In the genomic region with DNA sequence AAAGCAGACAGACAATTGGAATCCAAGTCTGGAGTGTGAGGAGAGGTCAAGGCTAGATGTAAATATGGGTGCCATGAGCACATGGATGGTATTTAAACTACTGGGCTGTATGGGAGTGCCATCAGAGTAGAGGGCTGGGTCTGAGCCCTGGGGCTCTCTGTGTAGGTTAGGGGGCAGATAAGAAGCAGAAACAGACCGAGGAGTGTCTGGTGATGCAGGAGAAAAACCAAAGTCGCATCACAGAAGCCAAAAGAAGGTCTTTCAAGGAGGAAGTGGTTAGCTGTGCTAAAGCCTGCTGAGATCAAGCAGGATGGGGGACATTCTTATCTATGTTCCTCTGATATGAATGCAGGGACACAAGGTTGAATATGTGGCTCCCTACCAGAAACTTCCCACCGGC, we compare ENCODE assay signal across 10 cellular contexts. TPM values are rescaled to one million over a fixed set of nuclear protein-coding genes. Genes with fewer than 3 reads are reported as not detected.
DNase-seq lines count a peak whose midpoint lies in the region; ATAC-seq, FAIRE-seq and TF ChIP-seq lines count a peak whose summit lies in the region.
"Had no signal": no experiment of that assay in that cellular context is flagged by ENCODE, and none has a peak within 500 bp of the region (broad histone marks: within the 10 kb centered on the region; RNA-seq: fewer than 3 reads in every experiment).

No MANE protein-coding gene starts in this region.

- CTCF ChIA-PET in HEK293T (lab: Yijun Ruan, JAX): interaction anchor here (0.9 kb wide), 1 partner anchor 60 kb away, joined by 4 read pairs; no protein-coding TSS in a partner anchor

- peak overlapping the region in 1 of 2 donors; percentile 95 for H3K4me3 ChIP-seq in left lung
- H3K4me3 ChIP-seq: sigmoid colon had no signal

- intact Hi-C loops in CD14-positive monocyte (cut with micrococcal nuclease): loop anchor here in 1 of 2 donors (5.0 kb wide), 3 partner anchors 54 to 69 kb away; partner anchors contain the start of genes MYO15B and TMEM94
- intact Hi-C loops in left lung (cut with DNase I): no loop called here

- POLR2A ChIA-PET in HEK293T (lab: Yijun Ruan, JAX): no interaction called here

- H3K27ac Mint-ChIP-seq in CD14-positive monocyte (no peak overlapping the region), immature natural killer cell (peak overlapping the region; percentile 96 to 100 (median 98))

- H3K36me3 Mint-ChIP-seq in CD14-positive monocyte (peaks cover 17 to 24% of the 10 kb centered on the region in 2 donors), immature natural killer cell (peaks cover 14 to 20% (median 15%) of the 10 kb centered on the region in 3 donors)

- H3K4me3 Mint-ChIP-seq in CD14-positive monocyte (peak overlapping the region; percentile 76 to 87), immature natural killer cell (peak overlapping the region; percentile 86 to 95 (median 91))

- ATAC-seq in HG02973 (IDR thresholded peaks at IDR 0.05; ENCODE audit: unreplicated experiment) (no peak), GM18858 (IDR thresholded peaks at IDR 0.05; ENCODE audit: unreplicated experiment) (no peak), left lung (no peak)

- H3K4me1 ChIP-seq in left lung: peaks cover 7 to 27% of the 10 kb centered on the region in 2 donors

- no peaks in the 10 kb centered on the region for H3K9me3 ChIP-seq in left lung
- H3K9me3 ChIP-seq: sigmoid colon had no signal

- H3K27ac ChIP-seq in left lung: no peak overlapping the region
- H3K27ac ChIP-seq: HL-60, sigmoid colon had no signal

- FAIRE-seq in GM19239 (lab: Jason Lieb, UNC): peak; percentile 82

- H3K27me3 ChIP-seq in left lung: peaks cover 0 to 24% of the 10 kb centered on the region in 2 donors
- H3K27me3 ChIP-seq: sigmoid colon had no signal

- H3K27me3 Mint-ChIP-seq in CD14-positive monocyte (ENCODE audit: low read depth in 3 of 3): peaks cover 12 to 38% (median 24%) of the 10 kb centered on the region in 3 donors
- peaks cover 3 to 17% (median 16%) of the 10 kb centered on the region in 3 donors for H3K27me3 Mint-ChIP-seq in immature natural killer cell (ENCODE audit: low read depth in 3 of 3)

- H3K4me1 Mint-ChIP-seq in CD14-positive monocyte (peaks cover 18% of the 10 kb centered on the region), immature natural killer cell (peaks cover 30 to 33% of the 10 kb centered on the region in 2 donors)

- TF ChIP-seq CTCF in CD14-positive monocyte (IDR thresholded peaks at IDR 0.05) (no peak), left lung (IDR thresholded peaks at IDR 0.05) (no peak)

- H3K9me3 Mint-ChIP-seq in CD14-positive monocyte (peaks cover 0 to 2% (median 0%) of the 10 kb centered on the region in 7 donors), immature natural killer cell (no peaks in the 10 kb centered on the region)

- DNase-seq in CD14-positive monocyte (ENCODE audit: low spot score) (no peak), GM19239 (ENCODE audit: insufficient read length, low spot score) (no peak), T-helper 22 cell (ENCODE audit: low read depth) (peak; percentile 47), immature natural killer cell (peak; percentile 86 to 89 (median 88)), left lung (no peak), HEK293T (ENCODE audit: extremely low spot score) (no peak)
- DNase-seq: sigmoid colon had no signal

- H3K36me3 ChIP-seq in left lung: peaks cover 0 to 36% of the 10 kb centered on the region in 2 donors

TF ChIP-seq in HEK293T, 16 proteins besides CTCF, POLR2A, EP300 and RAD21:
- no peak for TF ChIP-seq FOXK2 (IDR thresholded peaks at IDR 0.05)
- no peak for TF ChIP-seq BHLHE40 (IDR thresholded peaks at IDR 0.05; ENCODE audit: borderline replicate concordance)
- TF ChIP-seq FOXM1 (IDR thresholded peaks at IDR 0.05; ENCODE audit: borderline replicate concordance): no peak
- no peak for TF ChIP-seq ELF4 (IDR thresholded peaks at IDR 0.05)
- no peak for TF ChIP-seq FOXA1 (IDR thresholded peaks at IDR 0.05)
- no peak for TF ChIP-seq CTBP1 (IDR thresholded peaks at IDR 0.05; ENCODE audit: borderline replicate concordance)
- no peak for TF ChIP-seq HDGF (IDR thresholded peaks at IDR 0.05; ENCODE audit: borderline replicate concordance)
- TF ChIP-seq SP1 (IDR thresholded peaks at IDR 0.05): no peak
- TF ChIP-seq, protein P1, sequence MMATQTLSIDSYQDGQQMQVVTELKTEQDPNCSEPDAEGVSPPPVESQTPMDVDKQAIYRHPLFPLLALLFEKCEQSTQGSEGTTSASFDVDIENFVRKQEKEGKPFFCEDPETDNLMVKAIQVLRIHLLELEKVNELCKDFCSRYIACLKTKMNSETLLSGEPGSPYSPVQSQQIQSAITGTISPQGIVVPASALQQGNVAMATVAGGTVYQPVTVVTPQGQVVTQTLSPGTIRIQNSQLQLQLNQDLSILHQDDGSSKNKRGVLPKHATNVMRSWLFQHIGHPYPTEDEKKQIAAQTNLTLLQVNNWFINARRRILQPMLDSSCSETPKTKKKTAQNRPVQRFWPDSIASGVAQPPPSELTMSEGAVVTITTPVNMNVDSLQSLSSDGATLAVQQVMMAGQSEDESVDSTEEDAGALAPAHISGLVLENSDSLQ (IDR thresholded peaks at IDR 0.05): no peak
- TF ChIP-seq NFRKB (IDR thresholded peaks at IDR 0.05): no peak
- TF ChIP-seq LEF1 (IDR thresholded peaks at IDR 0.05; ENCODE audit: borderline replicate concordance): no peak
- no peak for TF ChIP-seq ARNT (IDR thresholded peaks at IDR 0.05)

RNA-seq across cellular contexts. Expression of gene TSEN54, which starts 1.9 kb away (rescaled TPM):
- polyA plus RNA-seq in CD14-positive monocyte (10 to 100 TPM; 11.8 to 13.6 TPM), immature natural killer cell (100 to 1,000 TPM; 205 to 238 (median 209) TPM)
- total RNA-seq in left lung: 10 to 100 TPM; 15.8 to 22.9 TPM

RNA-seq across cellular contexts. Expression of gene CASKIN2, which starts 2.9 kb away (rescaled TPM):
- polyA plus RNA-seq in CD14-positive monocyte: not detected
- polyA plus RNA-seq in immature natural killer cell: not detected
- 10 to 100 TPM; 43.8 to 74.4 TPM for total RNA-seq in left lung

RNA-seq across cellular contexts. Expression of gene LLGL2, which starts 7.3 kb away (rescaled TPM):
- 1 to 10 TPM; 4.8 to 7.5 TPM for polyA plus RNA-seq in CD14-positive monocyte
- 100 to 1,000 TPM in 1 of 3 donors, 10 to 100 TPM in 2; 81.2 to 137 (median 84.4) TPM for polyA plus RNA-seq in immature natural killer cell
- total RNA-seq in left lung: 100 to 1,000 TPM; 161 to 173 TPM

Comparison
In these comparisons a context has a peak if more than half of its experiments do, and no peak if none do; other contexts are left out.
1. DNase-seq: peak in T-helper 22 cell (single experiment) and immature natural killer cell (3 of 3); none in CD14-positive monocyte (single experiment), GM19239 (single experiment), left lung (0 of 2) and HEK293T (single experiment).
2. H3K27ac Mint-ChIP-seq: peak in immature natural killer cell (6 of 6); none in CD14-positive monocyte (0 of 7).
3. RNA of gene TSEN54, which starts 1.9 kb away (polyA plus RNA-seq): 205 to 238 TPM in immature natural killer cell; 11.8 to 13.6 TPM in CD14-positive monocyte; every median in the first group is over 10 times any median in the second.
4. RNA of gene LLGL2, which starts 7.3 kb away (polyA plus RNA-seq): 81.2 to 137 TPM in immature natural killer cell; 4.8 to 7.5 TPM in CD14-positive monocyte; every median in the first group is over 4 times any median in the second.